10 cellular contexts compared by ENCODE assay signal in the genomic region with DNA sequence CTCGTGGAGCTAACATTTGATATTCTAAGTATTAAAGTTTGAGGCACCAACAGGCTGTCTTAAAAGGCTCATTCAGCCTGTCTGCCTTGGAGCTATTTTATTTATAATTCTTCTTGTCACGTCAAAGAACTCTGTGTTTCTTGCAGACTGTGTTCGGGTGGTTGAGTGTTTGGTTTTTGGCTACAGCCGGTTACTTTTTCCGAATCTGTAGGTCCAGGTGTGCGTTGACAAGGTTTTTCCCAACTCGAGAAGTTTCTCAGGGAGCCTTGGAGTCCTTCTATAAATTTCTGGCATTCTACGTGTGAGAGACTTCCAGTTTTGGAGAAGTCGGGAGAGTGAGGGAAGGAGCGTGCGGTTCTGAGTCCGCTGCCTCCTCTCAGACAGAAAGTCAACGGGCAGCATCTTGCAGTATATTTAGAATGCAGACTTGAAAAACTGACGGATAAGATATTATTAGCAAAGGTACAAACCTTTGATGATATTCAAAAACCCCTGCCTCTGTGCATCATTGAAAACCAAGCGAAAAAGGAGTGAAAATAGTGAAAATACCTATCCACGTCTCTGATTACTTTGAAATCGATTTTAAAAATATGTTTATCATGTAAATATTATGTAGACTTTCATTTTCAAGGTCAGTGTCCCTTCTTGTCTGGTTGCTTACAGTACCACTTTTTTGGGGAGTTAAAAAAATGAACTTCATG.
A peak's percentile ranks its signal among the peaks of the same experiment; 100 is the strongest.
DNase-seq lines count a peak whose midpoint lies in the region; ATAC-seq and TF ChIP-seq lines count a peak whose summit lies in the region.
"Had no signal": no experiment of that assay in that cellular context is flagged by ENCODE, and none has a peak within 500 bp of the region (broad histone marks: within the 10 kb centered on the region; RNA-seq: fewer than 3 reads in every experiment).

No MANE protein-coding gene starts in this region.

- no peak for ATAC-seq in activated T-cell treated with anti-CD3 and anti-CD28 coated beads, Interleukin-2, amount 50 U/mL, for 72 hours (replicated peaks in 1 of 2)
- ATAC-seq in activated T-cell treated with anti-CD3 and anti-CD28 coated beads, Interleukin-2, amount 50 U/mL, for 4 hours = no peak
- ATAC-seq in left lobe of liver = no peak
- no peak for ATAC-seq in HG02981 (IDR thresholded peaks at IDR 0.05; ENCODE audit: unreplicated experiment)

- intact Hi-C loops in MCF 10A (cut with micrococcal nuclease) (loop anchor here (1.0 kb wide), 1 partner anchor 9 kb away; no protein-coding TSS in a partner anchor), transverse colon (cut with DNase I; ENCODE audit: low total_unique reads) (no loop called here)

- TF ChIP-seq POLR2A in transverse colon (IDR thresholded peaks at IDR 0.05) = no peak

- H3K4me3 Mint-ChIP-seq in activated T-cell treated with anti-CD3 and anti-CD28 coated beads, Interleukin-2, amount 50 U/mL, for 72 hours = peak overlapping the region in 1 of 2 donors; percentile 49
- H3K4me3 Mint-ChIP-seq in activated T-cell treated with anti-CD3 and anti-CD28 coated beads, Interleukin-2, amount 50 U/mL, for 4 hours = no peak overlapping the region
- H3K4me3 Mint-ChIP-seq in MCF 10A (ENCODE audit: unreplicated experiment) = peak overlapping the region; percentile 74

- H3K4me1 Mint-ChIP-seq in activated T-cell treated with anti-CD3 and anti-CD28 coated beads, Interleukin-2, amount 50 U/mL, for 72 hours (ENCODE audit: low read depth) = peaks cover 32% of the 10 kb centered on the region
- H3K4me1 Mint-ChIP-seq in activated T-cell treated with anti-CD3 and anti-CD28 coated beads, Interleukin-2, amount 50 U/mL, for 4 hours (ENCODE audit: low read depth) = peaks cover 63% of the 10 kb centered on the region
- peaks cover 51% of the 10 kb centered on the region for H3K4me1 Mint-ChIP-seq in MCF 10A (ENCODE audit: insufficient read depth, unreplicated experiment)

- no TSS peak for BruUV-seq in MCF 10A (replicated peaks; lab: Mats Ljungman, UMichigan)

- POLR2A ChIA-PET in MCF 10A (lab: Yijun Ruan, JAX) = interaction anchor here (0.7 to 25.5 kb wide), 10 partner anchors 9 to 53 kb away, joined by 3 to 1278 read pairs (median 65); no protein-coding TSS in a partner anchor

- peak overlapping the region; percentile 89 for H3K27ac Mint-ChIP-seq in activated T-cell treated with anti-CD3 and anti-CD28 coated beads, Interleukin-2, amount 50 U/mL, for 72 hours
- peak overlapping the region; percentile 100 for H3K27ac Mint-ChIP-seq in MCF 10A (ENCODE audit: low read depth, unreplicated experiment)

- TF ChIP-seq CTCF in MCF 10A (IDR thresholded peaks at IDR 0.05; ENCODE audit: unreplicated experiment) (no peak), transverse colon (IDR thresholded peaks at IDR 0.05) (no peak)

- peak overlapping the region in 2 of 4 donors; percentile 15 to 63 for H3K4me3 ChIP-seq in transverse colon

- H3K9me3 Mint-ChIP-seq in activated T-cell treated with anti-CD3 and anti-CD28 coated beads, Interleukin-2, amount 50 U/mL, for 72 hours = no peaks in the 10 kb centered on the region
- no peaks in the 10 kb centered on the region for H3K9me3 Mint-ChIP-seq in activated T-cell treated with anti-CD3 and anti-CD28 coated beads, Interleukin-2, amount 50 U/mL, for 4 hours
- H3K9me3 Mint-ChIP-seq in MCF 10A (ENCODE audit: unreplicated experiment) = no peaks in the 10 kb centered on the region
- H3K9me3 Mint-ChIP-seq: CD4-positive, alpha-beta memory T cell had no signal

- H3K9me3 ChIP-seq in transverse colon = no peaks in the 10 kb centered on the region

- no peak for TF ChIP-seq EP300 in transverse colon (IDR thresholded peaks at IDR 0.05; ENCODE audit: low read depth)

- H3K27ac ChIP-seq in transverse colon = peak overlapping the region; percentile 96 to 100 (median 100)

- H3K27me3 Mint-ChIP-seq in activated T-cell treated with anti-CD3 and anti-CD28 coated beads, Interleukin-2, amount 50 U/mL, for 72 hours (ENCODE audit: low read depth) = no peaks in the 10 kb centered on the region
- H3K27me3 Mint-ChIP-seq in activated T-cell treated with anti-CD3 and anti-CD28 coated beads, Interleukin-2, amount 50 U/mL, for 4 hours (ENCODE audit: low read depth) = no peaks in the 10 kb centered on the region
- H3K27me3 Mint-ChIP-seq in MCF 10A (ENCODE audit: insufficient read depth, unreplicated experiment) = no peaks in the 10 kb centered on the region
- H3K27me3 Mint-ChIP-seq: CD4-positive, alpha-beta memory T cell had no signal

- DNase-seq in activated T-cell treated with anti-CD3 and anti-CD28 coated beads, Interleukin-2, amount 50 U/mL, for 72 hours = no peak
- DNase-seq in activated T-cell treated with anti-CD3 and anti-CD28 coated beads, Interleukin-2, amount 50 U/mL, for 4 hours = no peak
- no peak for DNase-seq in MCF 10A (ENCODE audit: unreplicated experiment)
- DNase-seq in left lobe of liver (ENCODE audit: low spot score) = peak; percentile 3
- peak; percentile 12 for DNase-seq in transverse colon
- DNase-seq in 8988T = no peak
- DNase-seq in AG20443 (ENCODE audit: low spot score) = no peak
- DNase-seq: CD4-positive, alpha-beta memory T cell; NCI-H774 had no signal

- no peaks in the 10 kb centered on the region for H3K36me3 ChIP-seq in transverse colon

- 50 to 58% methylated on average over 6 to 17 of the region's 17 CpGs for WGBS in transverse colon (ENCODE audit: low coverage in 1 of 2), 2 donors

- no peaks in the 10 kb centered on the region for H3K27me3 ChIP-seq in transverse colon

- H3K4me1 ChIP-seq in transverse colon = peaks cover 39 to 87% (median 58%) of the 10 kb centered on the region in 4 donors

- H3K36me3 Mint-ChIP-seq in activated T-cell treated with anti-CD3 and anti-CD28 coated beads, Interleukin-2, amount 50 U/mL, for 72 hours (ENCODE audit: insufficient read depth in 2 of 2) = no peaks in the 10 kb centered on the region
- no peaks in the 10 kb centered on the region for H3K36me3 Mint-ChIP-seq in activated T-cell treated with anti-CD3 and anti-CD28 coated beads, Interleukin-2, amount 50 U/mL, for 4 hours (ENCODE audit: insufficient read depth)
- H3K36me3 Mint-ChIP-seq in MCF 10A (ENCODE audit: insufficient read depth, unreplicated experiment) = peaks cover 34% of the 10 kb centered on the region

- in situ Hi-C loops in transverse colon (cut with MboI; ENCODE audit: low pct_ligation_motif_present in 1 of 4, low pct_unique_long_range_greater_than_20kb in 1 of 4, low sequenced_read_pairs in 3 of 4) = no loop called here

- CTCF ChIA-PET in MCF 10A (lab: Yijun Ruan, JAX) = interaction anchor here (0.7 to 3.5 kb wide), 2 partner anchors 16 to 57 kb away, joined by 5 to 16 read pairs; no protein-coding TSS in a partner anchor

Comparison
In these comparisons a context has a peak if more than half of its experiments do, and no peak if none do; other contexts are left out.
1. DNase-seq: peak in left lobe of liver (single experiment) and transverse colon (single experiment); none in activated T-cell treated with anti-CD3 and anti-CD28 coated beads, Interleukin-2, amount 50 U/mL, for 72 hours (0 of 2), activated T-cell treated with anti-CD3 and anti-CD28 coated beads, Interleukin-2, amount 50 U/mL, for 4 hours (single experiment), MCF 10A (single experiment), 8988T (single experiment) and AG20443 (single experiment).